In the genomic region with DNA sequence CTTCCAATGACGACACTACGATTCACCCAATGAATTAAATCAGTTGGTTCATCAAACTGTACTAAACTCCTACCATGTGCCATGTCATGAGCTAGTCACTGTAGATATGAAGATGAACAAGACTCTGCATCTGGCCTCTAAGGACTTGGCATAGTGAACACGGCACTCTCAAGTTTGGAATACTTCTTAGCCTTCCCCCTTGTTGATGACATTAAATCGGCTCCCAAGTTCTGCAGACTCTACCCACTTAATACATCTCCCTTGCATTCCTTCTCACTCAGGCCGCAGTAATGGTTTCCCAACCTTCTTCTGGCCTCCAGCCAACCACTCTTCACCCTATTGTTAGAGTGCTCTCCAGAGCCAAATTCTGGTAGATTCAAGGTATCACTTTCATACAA, we compare ENCODE assay signal across 9 cellular contexts.
A peak's percentile ranks its signal among the peaks of the same experiment; 100 is the strongest.
DNase-seq lines count a peak whose midpoint lies in the region; ATAC-seq and TF ChIP-seq lines count a peak whose summit lies in the region.
"Had no signal": no experiment of that assay in that cellular context is flagged by ENCODE, and none has a peak within 500 bp of the region (broad histone marks: within the 10 kb centered on the region; RNA-seq: fewer than 3 reads in every experiment).

No MANE protein-coding gene starts in this region.

- no peaks in the 10 kb centered on the region for H3K27me3 Mint-ChIP-seq in activated T-cell treated with anti-CD3 and anti-CD28 coated beads, Interleukin-2, amount 50 U/mL, for 4 hours (ENCODE audit: low read depth)

- no peaks in the 10 kb centered on the region for H3K9me3 Mint-ChIP-seq in activated T-cell treated with anti-CD3 and anti-CD28 coated beads, Interleukin-2, amount 50 U/mL, for 4 hours
- no peaks in the 10 kb centered on the region for H3K9me3 Mint-ChIP-seq in stimulated activated effector memory CD8-positive, alpha-beta T cell treated with anti-CD3 and anti-CD28 coated beads, Interleukin-12 subunit alpha, Interleukin-12 subunit beta, amount 100 ng/mL, for 72 hours

- no peak overlapping the region for H3K4me3 ChIP-seq in epithelial cell of esophagus (ENCODE audit: low read length)

- no peak for DNase-seq in activated T-cell treated with anti-CD3 and anti-CD28 coated beads, Interleukin-2, amount 50 U/mL, for 4 hours
- no peak for DNase-seq in activated T-cell treated with anti-CD3 and anti-CD28 coated beads, Interleukin-2, amount 50 U/mL, for 48 hours
- DNase-seq in RKO (ENCODE audit: low spot score) (peak; percentile 92), epithelial cell of esophagus (ENCODE audit: low read depth) (peak; percentile 71), SHP77 treated with DMSO at 0.1 percent for 48 hours (lab: John Stamatoyannopoulos, UW) (no peak), NCI-H187 (lab: John Stamatoyannopoulos, UW) (no peak), NCI-H510A (lab: John Stamatoyannopoulos, UW) (no peak)
- no peak for DNase-seq in stimulated activated effector memory CD8-positive, alpha-beta T cell treated with anti-CD3 and anti-CD28 coated beads, Interleukin-12 subunit alpha, Interleukin-12 subunit beta, amount 100 ng/mL, for 72 hours (ENCODE audit: low spot score in 2 of 2)
- DNase-seq: NCI-H774 had no signal

- TF ChIP-seq CTCF in epithelial cell of esophagus (IDR thresholded peaks at IDR 0.05; ENCODE audit: insufficient read depth, low read depth, low read length, missing control alignments): no peak

- H3K36me3 Mint-ChIP-seq in activated T-cell treated with anti-CD3 and anti-CD28 coated beads, Interleukin-2, amount 50 U/mL, for 4 hours (ENCODE audit: insufficient read depth): peaks cover 11% of the 10 kb centered on the region
- H3K36me3 Mint-ChIP-seq in stimulated activated effector memory CD8-positive, alpha-beta T cell treated with anti-CD3 and anti-CD28 coated beads, Interleukin-12 subunit alpha, Interleukin-12 subunit beta, amount 100 ng/mL, for 72 hours: peaks cover 14% of the 10 kb centered on the region

- peak in 1 of 2 donors; percentile 5 for ATAC-seq in activated T-cell treated with anti-CD3 and anti-CD28 coated beads, Interleukin-2, amount 50 U/mL, for 4 hours
- no peak for ATAC-seq in stimulated activated effector memory CD8-positive, alpha-beta T cell treated with anti-CD3 and anti-CD28 coated beads, Interleukin-12 subunit alpha, Interleukin-12 subunit beta, amount 100 ng/mL, for 72 hours

- H3K4me1 Mint-ChIP-seq in activated T-cell treated with anti-CD3 and anti-CD28 coated beads, Interleukin-2, amount 50 U/mL, for 4 hours (ENCODE audit: low read depth): peaks cover 51% of the 10 kb centered on the region
- peaks cover 43% of the 10 kb centered on the region for H3K4me1 Mint-ChIP-seq in stimulated activated effector memory CD8-positive, alpha-beta T cell treated with anti-CD3 and anti-CD28 coated beads, Interleukin-12 subunit alpha, Interleukin-12 subunit beta, amount 100 ng/mL, for 72 hours

- peak overlapping the region; percentile 77 for H3K27ac Mint-ChIP-seq in stimulated activated effector memory CD8-positive, alpha-beta T cell treated with anti-CD3 and anti-CD28 coated beads, Interleukin-12 subunit alpha, Interleukin-12 subunit beta, amount 100 ng/mL, for 72 hours

- H3K4me3 Mint-ChIP-seq in activated T-cell treated with anti-CD3 and anti-CD28 coated beads, Interleukin-2, amount 50 U/mL, for 4 hours: peak overlapping the region; percentile 64
- peak overlapping the region; percentile 59 for H3K4me3 Mint-ChIP-seq in stimulated activated effector memory CD8-positive, alpha-beta T cell treated with anti-CD3 and anti-CD28 coated beads, Interleukin-12 subunit alpha, Interleukin-12 subunit beta, amount 100 ng/mL, for 72 hours

Comparison
In these comparisons a context has a peak if more than half of its experiments do, and no peak if none do; other contexts are left out.
1. DNase-seq: peak in RKO (single experiment) and epithelial cell of esophagus (single experiment); none in activated T-cell treated with anti-CD3 and anti-CD28 coated beads, Interleukin-2, amount 50 U/mL, for 4 hours (single experiment), activated T-cell treated with anti-CD3 and anti-CD28 coated beads, Interleukin-2, amount 50 U/mL, for 48 hours (0 of 2), stimulated activated effector memory CD8-positive, alpha-beta T cell treated with anti-CD3 and anti-CD28 coated beads, Interleukin-12 subunit alpha, Interleukin-12 subunit beta, amount 100 ng/mL, for 72 hours (0 of 2), SHP77 treated with DMSO at 0.1 percent for 48 hours (single experiment), NCI-H187 (0 of 2) and NCI-H510A (single experiment).